In the genomic region with DNA sequence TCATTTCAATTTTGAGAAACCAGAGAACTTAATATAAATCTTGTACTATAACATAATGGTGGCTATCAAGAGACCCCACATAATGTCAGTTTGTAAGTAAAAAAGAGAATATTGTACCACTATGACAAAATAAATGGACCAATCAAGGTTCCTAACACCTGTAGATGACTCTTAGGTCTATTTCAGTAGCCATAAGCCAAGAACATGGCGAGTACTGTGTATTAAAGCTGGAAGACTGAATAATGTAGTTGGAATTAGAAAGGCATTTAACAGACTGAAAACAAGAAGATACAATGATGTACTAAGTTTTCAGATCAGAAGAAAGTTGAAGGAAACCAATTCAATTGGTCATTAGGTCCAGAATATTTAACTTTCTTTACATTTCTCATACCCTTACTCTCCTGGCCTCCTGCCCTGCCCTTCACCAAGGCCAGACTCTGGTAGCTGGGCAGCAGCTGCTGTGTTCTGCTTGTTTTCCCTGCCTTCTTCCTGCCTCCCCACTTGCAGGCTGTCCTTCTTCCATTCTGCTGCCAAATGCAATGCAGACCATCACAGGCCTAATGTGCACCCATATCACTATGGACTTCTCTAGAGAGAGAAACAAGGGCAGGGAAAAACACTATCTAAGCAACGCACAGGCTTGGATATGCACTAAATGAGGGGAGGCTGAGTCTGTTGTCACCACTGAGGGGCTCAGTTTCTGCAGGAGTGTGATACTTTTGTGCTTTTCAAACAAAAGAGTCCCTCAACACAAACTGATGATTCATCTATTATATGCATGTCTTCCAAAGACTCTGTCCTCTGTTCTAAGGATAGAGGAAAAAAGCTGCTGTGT, we compare ENCODE assay signal across 22 cellular contexts.
DNase-seq lines count a peak whose midpoint lies in the region; ATAC-seq, FAIRE-seq and TF ChIP-seq lines count a peak whose summit lies in the region.
"Had no signal": no experiment of that assay in that cellular context is flagged by ENCODE, and none has a peak within 500 bp of the region (broad histone marks: within the 10 kb centered on the region; RNA-seq: fewer than 3 reads in every experiment).

No MANE protein-coding gene starts in this region.

- H3K36me3 ChIP-seq in HepG2 (replicated peaks in 1 of 2; ENCODE audit: control insufficient read depth in 1 of 2, insufficient read depth in 2 of 2, low read length in 2 of 2) (no peaks in the 10 kb centered on the region), right lobe of liver (no peaks in the 10 kb centered on the region)
- H3K36me3 ChIP-seq: thyroid gland had no signal

- no peak for FAIRE-seq in HepG2 (lab: Jason Lieb, UNC)
- FAIRE-seq: bronchial epithelial cell, frontal cortex, RCC 7860 had no signal

- H3K27ac ChIP-seq in HepG2 (ENCODE audit: extremely low read length, insufficient read depth, low read length) = no peak overlapping the region
- H3K27ac ChIP-seq in right lobe of liver = no peak overlapping the region
- H3K27ac ChIP-seq in caudate nucleus (ENCODE audit: low read depth, low read length) = peak overlapping the region; percentile 95
- H3K27ac ChIP-seq: HL-60, thyroid gland had no signal

- DNase-seq in HepG2 (ENCODE audit: low spot score) (no peak), right lobe of liver (no peak), caudate nucleus (lab: John Stamatoyannopoulos, UW) (peak in 26 of 61 donors; percentile 4 to 67 (median 38)), lung microvascular endothelial cell (ENCODE audit: low read depth in 2 of 2) (peak; percentile 15 to 25), superior temporal gyrus (ENCODE audit: extremely low spot score) (peak; percentile 85), iPS-NIHi7 (ENCODE audit: extremely low spot score) (no peak), SHP77 treated with DMSO at 0.1 percent for 48 hours (lab: John Stamatoyannopoulos, UW) (no peak)
- DNase-seq: activated CD4-positive, CD25-positive, alpha-beta regulatory T cell; activated CD8-positive, alpha-beta memory T cell treated with anti-CD3 and anti-CD28 coated beads, Interleukin-2, amount 50 U/mL, for 4 hours; activated naive CD4-positive, alpha-beta T cell treated with anti-CD3 and anti-CD28 coated beads for 36 hours; Caco-2; GF-D8; islet precursor cell; NCI-H187; NCI-H510A treated with DMSO at 0.1 percent for 48 hours; T-helper 1 cell; thyroid gland had no signal

- no peak overlapping the region for H3K9ac ChIP-seq in HepG2 (ENCODE audit: insufficient read depth, low read depth, low read length)

- no peak for ATAC-seq in HepG2
- ATAC-seq in right lobe of liver = no peak
- ATAC-seq in HG02981 (IDR thresholded peaks at IDR 0.05; ENCODE audit: unreplicated experiment) = no peak

- H2AFZ ChIP-seq in HepG2 (ENCODE audit: low read length) = no peak overlapping the region

- intact Hi-C loops in HepG2 (cut with micrococcal nuclease; ENCODE audit: unreplicated experiment) (no loop called here), right lobe of liver (cut with DNase I) (no loop called here)

- H3K27me3 ChIP-seq in HepG2 (ENCODE audit: control insufficient read depth in 1 of 2, insufficient read depth in 2 of 2, low read length in 2 of 2) (no peaks in the 10 kb centered on the region), right lobe of liver (no peaks in the 10 kb centered on the region)
- H3K27me3 ChIP-seq: thyroid gland had no signal

- no peaks in the 10 kb centered on the region for H3K9me3 ChIP-seq in HepG2 (ENCODE audit: low read length)
- no peaks in the 10 kb centered on the region for H3K9me3 ChIP-seq in right lobe of liver
- H3K9me3 ChIP-seq: Caco-2, thyroid gland had no signal

- POLR2A ChIA-PET in HepG2 (lab: Yijun Ruan, JAX) = no interaction called here

- peaks cover 3% of the 10 kb centered on the region for H3K79me2 ChIP-seq in HepG2 (ENCODE audit: insufficient read depth, low read length)

- no peaks in the 10 kb centered on the region for H4K20me1 ChIP-seq in HepG2 (ENCODE audit: insufficient read depth, low read length)

- TF ChIP-seq POLR2A in HepG2 (IDR thresholded peaks at IDR 0.05; ENCODE audit: insufficient read depth in 1 of 2, low read depth in 2 of 2, low read length in 2 of 2) (no peak), right lobe of liver (IDR thresholded peaks at IDR 0.05) (no peak)

- no peak overlapping the region for H3K4me3 ChIP-seq in HepG2 (replicated peaks in 1 of 3; ENCODE audit: insufficient read depth in 1 of 3, low read depth in 2 of 3, low read length in 3 of 3)
- H3K4me3 ChIP-seq in right lobe of liver = no peak overlapping the region
- H3K4me3 ChIP-seq: thyroid gland had no signal

- in situ Hi-C loops in HepG2 (cut with HindIII; ENCODE audit: extremely low pct_ligation_motif_present, low pct_unique_long_range_greater_than_20kb) = no loop called here

- CTCF ChIA-PET in HepG2 (lab: Yijun Ruan, JAX; ENCODE audit: low intra/inter-chr PET ratio, low total read pairs) = no interaction called here

- TF ChIP-seq EP300 in HepG2 (IDR thresholded peaks at IDR 0.05; ENCODE audit: low read depth in 2 of 2, low read length in 2 of 2) = no peak
- no peak for TF ChIP-seq EP300 in HepG2 (CRISPR knock-in tag; IDR thresholded peaks at IDR 0.05; ENCODE audit: borderline replicate concordance)

- H3K4me1 ChIP-seq in HepG2 (ENCODE audit: insufficient read depth, low read length) (peaks cover 54% of the 10 kb centered on the region), right lobe of liver (peaks cover 0 to 16% (median 7%) of the 10 kb centered on the region in 4 donors)

- no peak for TF ChIP-seq CTCF in HepG2 (CRISPR knock-in tag; IDR thresholded peaks at IDR 0.05)
- no peak for TF ChIP-seq CTCF in right lobe of liver (IDR thresholded peaks at IDR 0.05)

- H3K4me2 ChIP-seq in HepG2 (ENCODE audit: low read depth, low read length) = no peak overlapping the region

- WGBS in HepG2 (ENCODE audit: low lambda C conversion rate) = 92% methylated on average over 2 of the region's 2 CpGs
- WGBS in right lobe of liver (ENCODE audit: insufficient coverage, low coverage, low lambda C conversion rate, missing lambda C conversion rate) = 88% methylated on average over 2 of the region's 2 CpGs

- TF ChIP-seq RAD21 in HepG2 (CRISPR knock-in tag; IDR thresholded peaks at IDR 0.05) = no peak

- no TSS peak for BruUV-seq in HepG2 (replicated peaks; lab: Mats Ljungman, UMichigan)

TF ChIP-seq in HepG2, 621 proteins besides CTCF, POLR2A, EP300 and RAD21:
- TF ChIP-seq MAFK (conservative IDR thresholded peaks at IDR 0.05 in 1 of 2, IDR thresholded peaks at IDR 0.05 in 1 of 2; ENCODE audit: low read length in 2 of 2) (peak; percentile 42 to 59), SOX13 (IDR thresholded peaks at IDR 0.05) (no peak), SOX13 (CRISPR knock-in tag; conservative IDR thresholded peaks at IDR 0.05 in 1 of 2, IDR thresholded peaks at IDR 0.05 in 1 of 2) (0 out of 4 replicates have a peak, but pooled peaks of 1 of the 2 experiments have one; percentile 15), MAFF (IDR thresholded peaks at IDR 0.05; ENCODE audit: low read depth, low read length) (peak; percentile 33; the same call in 1 of the 2 replicates), ZNF816 (CRISPR knock-in tag; IDR thresholded peaks at IDR 0.05; ENCODE audit: borderline replicate concordance) (no peak), ZNF251 (CRISPR knock-in tag; IDR thresholded peaks at IDR 0.05) (no peak)
- TF ChIP-seq, protein P1, sequence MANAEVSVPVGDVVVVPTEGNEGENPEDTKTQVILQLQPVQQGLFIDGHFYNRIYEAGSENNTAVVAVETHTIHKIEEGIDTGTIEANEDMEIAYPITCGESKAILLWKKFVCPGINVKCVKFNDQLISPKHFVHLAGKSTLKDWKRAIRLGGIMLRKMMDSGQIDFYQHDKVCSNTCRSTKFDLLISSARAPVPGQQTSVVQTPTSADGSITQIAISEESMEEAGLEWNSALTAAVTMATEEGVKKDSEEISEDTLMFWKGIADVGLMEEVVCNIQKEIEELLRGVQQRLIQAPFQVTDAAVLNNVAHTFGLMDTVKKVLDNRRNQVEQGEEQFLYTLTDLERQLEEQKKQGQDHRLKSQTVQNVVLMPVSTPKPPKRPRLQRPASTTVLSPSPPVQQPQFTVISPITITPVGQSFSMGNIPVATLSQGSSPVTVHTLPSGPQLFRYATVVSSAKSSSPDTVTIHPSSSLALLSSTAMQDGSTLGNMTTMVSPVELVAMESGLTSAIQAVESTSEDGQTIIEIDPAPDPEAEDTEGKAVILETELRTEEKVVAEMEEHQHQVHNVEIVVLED (CRISPR knock-in tag; IDR thresholded peaks at IDR 0.05; ENCODE audit: borderline replicate concordance) = no peak
TF ChIP-seq in HepG2: peak in this region for 3.

Comparison
In these comparisons a context has a peak if more than half of its experiments do, and no peak if none do; other contexts are left out.
1. DNase-seq: peak in lung microvascular endothelial cell (2 of 2) and superior temporal gyrus (single experiment); none in HepG2 (single experiment), right lobe of liver (0 of 3), iPS-NIHi7 (single experiment) and SHP77 treated with DMSO at 0.1 percent for 48 hours (single experiment).